ENCODE assay signal across 8 cellular contexts in genomic region chr4:37648084-37648817, GRCh38. TPM values are rescaled to one million over a fixed set of nuclear protein-coding genes. Genes with fewer than 3 reads are reported as not detected.
DNase-seq lines count a peak whose midpoint lies in the region; ATAC-seq and TF ChIP-seq lines count a peak whose summit lies in the region.

No MANE protein-coding gene starts in this region.

- no peak overlapping the region for H3K27ac Mint-ChIP-seq in activated CD4-positive, alpha-beta memory T cell treated with anti-CD3 and anti-CD28 coated beads, Interleukin-2, amount 10 ng/mL, durations not matched to agents 7 days and 5 days

- peaks cover 37% of the 10 kb centered on the region for H3K36me3 ChIP-seq in RWPE2 (ENCODE audit: low read depth)
- peaks cover 15 to 42% (median 30%) of the 10 kb centered on the region in 4 donors for H3K36me3 ChIP-seq in stomach

- POLR2A ChIA-PET in activated CD4-positive, alpha-beta memory T cell treated with anti-CD3 and anti-CD28 coated beads, Interleukin-2, amount 10 ng/mL, durations not matched to agents 7 days and 5 days (lab: Charles Lee): no interaction called here

- no peak for TF ChIP-seq EP300 in stomach (IDR thresholded peaks at IDR 0.05)

- H3K4me1 ChIP-seq in RWPE2 (ENCODE audit: insufficient read depth, poor library complexity, severe bottlenecking): peaks cover 12% of the 10 kb centered on the region
- peaks cover 14 to 74% (median 31%) of the 10 kb centered on the region in 4 donors for H3K4me1 ChIP-seq in stomach

- H3K9me3 Mint-ChIP-seq in activated CD4-positive, alpha-beta memory T cell treated with anti-CD3 and anti-CD28 coated beads, Interleukin-2, amount 10 ng/mL, durations not matched to agents 7 days and 5 days: no peaks in the 10 kb centered on the region

- CTCF ChIA-PET in activated CD4-positive, alpha-beta memory T cell treated with anti-CD3 and anti-CD28 coated beads, Interleukin-2, amount 10 ng/mL, durations not matched to agents 7 days and 5 days (lab: Charles Lee): no interaction called here

- TF ChIP-seq CTCF in RWPE2 (IDR thresholded peaks at IDR 0.05; ENCODE audit: poor library complexity, severe bottlenecking): no peak
- TF ChIP-seq CTCF in stomach (IDR thresholded peaks at IDR 0.05): no peak

- H3K9me3 ChIP-seq in RWPE2 (ENCODE audit: severe bottlenecking) (no peaks in the 10 kb centered on the region), stomach (no peaks in the 10 kb centered on the region)

- intact Hi-C loops in stomach (cut with DNase I; ENCODE audit: low total_unique reads): no loop called here

- DNase-seq in RWPE2 (ENCODE audit: low spot score): peak; percentile 82
- DNase-seq in glomerular visceral epithelial cell (ENCODE audit: extremely low spot score): peak; percentile 77
- DNase-seq in stomach: peak; percentile 77
- DNase-seq in activated CD4-positive, alpha-beta memory T cell treated with anti-CD3 and anti-CD28 coated beads, Interleukin-2, amount 10 ng/mL, durations not matched to agents 7 days and 5 days: no peak
- DNase-seq in NCI-H345 treated with DMSO at 0.1 percent for 48 hours (lab: John Stamatoyannopoulos, UW; ENCODE audit: unreplicated experiment): no peak
- no peak for DNase-seq in stimulated activated naive CD4-positive, alpha-beta T cell treated with Interleukin-2 at 50 U/mL for 16 hours (lab: John Stamatoyannopoulos, UW)

- peak; percentile 48 for ATAC-seq in HG02870 (IDR thresholded peaks at IDR 0.05; ENCODE audit: unreplicated experiment)
- peak; percentile 98 for ATAC-seq in RWPE2 (ENCODE audit: low read depth)
- ATAC-seq in HG02759 (IDR thresholded peaks at IDR 0.05; ENCODE audit: unreplicated experiment): no peak

- H3K27me3 ChIP-seq in RWPE2 (ENCODE audit: insufficient read depth, poor library complexity, severe bottlenecking) (no peaks in the 10 kb centered on the region), stomach (no peaks in the 10 kb centered on the region)

- H3K4me1 Mint-ChIP-seq in activated CD4-positive, alpha-beta memory T cell treated with anti-CD3 and anti-CD28 coated beads, Interleukin-2, amount 10 ng/mL, durations not matched to agents 7 days and 5 days: peaks cover 14% of the 10 kb centered on the region

- H3K27ac ChIP-seq in RWPE2 (ENCODE audit: poor library complexity, severe bottlenecking): no peak overlapping the region
- H3K27ac ChIP-seq in stomach: peak overlapping the region; percentile 45 to 73 (median 65)

- 29 to 48% (median 40%) methylated on average over 8 of the region's 8 CpGs for WGBS in stomach, 5 donors

- peaks cover 55% of the 10 kb centered on the region for H3K36me3 Mint-ChIP-seq in activated CD4-positive, alpha-beta memory T cell treated with anti-CD3 and anti-CD28 coated beads, Interleukin-2, amount 10 ng/mL, durations not matched to agents 7 days and 5 days (ENCODE audit: low read depth)

- H3K27me3 Mint-ChIP-seq in activated CD4-positive, alpha-beta memory T cell treated with anti-CD3 and anti-CD28 coated beads, Interleukin-2, amount 10 ng/mL, durations not matched to agents 7 days and 5 days: no peaks in the 10 kb centered on the region

- no peak overlapping the region for H3K4me3 Mint-ChIP-seq in activated CD4-positive, alpha-beta memory T cell treated with anti-CD3 and anti-CD28 coated beads, Interleukin-2, amount 10 ng/mL, durations not matched to agents 7 days and 5 days

- no peak for TF ChIP-seq POLR2A in stomach (IDR thresholded peaks at IDR 0.05)

- H3K4me3 ChIP-seq in RWPE2 (ENCODE audit: severe bottlenecking) (no peak overlapping the region), stomach (no peak overlapping the region)

RNA-seq across cellular contexts. Expression of gene RELL1, which starts 37.9 kb away (rescaled TPM):
- total RNA-seq in stomach: 100 to 1,000 TPM in 1 of 5 donors, 10 to 100 TPM in 3, 1 to 10 TPM in 1; 2.9 to 113 (median 92.5) TPM
- polyA plus RNA-seq in stomach: 1 to 10 TPM; 1.3 to 8.3 (median 2.4) TPM
- 10 to 100 TPM; 40.9 to 44.9 TPM for total RNA-seq in activated CD4-positive, alpha-beta memory T cell treated with anti-CD3 and anti-CD28 coated beads, Interleukin-2, amount 10 ng/mL, durations not matched to agents 7 days and 5 days

Comparison
In these comparisons a context has a peak if more than half of its experiments do, and no peak if none do; other contexts are left out.
1. DNase-seq: peak in RWPE2 (single experiment), glomerular visceral epithelial cell (single experiment) and stomach (single experiment); none in activated CD4-positive, alpha-beta memory T cell treated with anti-CD3 and anti-CD28 coated beads, Interleukin-2, amount 10 ng/mL, durations not matched to agents 7 days and 5 days (single experiment), NCI-H345 treated with DMSO at 0.1 percent for 48 hours (single experiment) and stimulated activated naive CD4-positive, alpha-beta T cell treated with Interleukin-2 at 50 U/mL for 16 hours (single experiment).